9 cellular contexts compared by ENCODE assay signal in the genomic region with DNA sequence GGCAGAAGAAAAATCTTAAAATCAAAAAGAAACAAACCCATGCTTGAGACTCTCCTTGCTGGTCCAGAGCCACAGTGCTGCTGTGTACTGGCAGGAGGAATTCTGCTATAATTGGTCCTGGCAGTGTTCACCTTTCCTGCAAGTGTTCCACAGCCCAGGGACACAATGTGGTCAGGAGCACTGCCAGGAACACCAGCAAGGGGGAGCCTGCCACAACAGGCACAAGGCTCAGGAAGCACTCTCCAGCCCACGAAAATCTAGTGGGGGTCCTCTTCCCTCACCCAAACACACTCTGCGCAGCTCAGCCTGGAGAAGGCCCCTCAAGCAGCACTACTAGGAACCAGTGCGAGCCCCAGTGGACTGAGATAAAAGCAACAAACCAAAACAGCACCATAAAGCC.
A peak's percentile ranks its signal among the peaks of the same experiment; 100 is the strongest.
DNase-seq lines count a peak whose midpoint lies in the region; ATAC-seq and TF ChIP-seq lines count a peak whose summit lies in the region.
"Had no signal": no experiment of that assay in that cellular context is flagged by ENCODE, and none has a peak within 500 bp of the region (broad histone marks: within the 10 kb centered on the region; RNA-seq: fewer than 3 reads in every experiment).

No MANE protein-coding gene starts in this region.

- H3K9me3 ChIP-seq in adrenal gland (replicated peaks in 1 of 3) (peaks cover 0 to 14% (median 0%) of the 10 kb centered on the region in 3 donors), osteoblast (ENCODE audit: low read depth, low read length) (no peaks in the 10 kb centered on the region)

- DNase-seq in ELR (ENCODE audit: low read depth) (peak; percentile 10), adrenal gland (peak; percentile 19 to 61 (median 48)), foreskin keratinocyte (peak; percentile 1 to 34), osteoblast (ENCODE audit: insufficient read length, low spot score, missing footprints) (no peak), NCI-H774 (lab: John Stamatoyannopoulos, UW) (no peak), GM13976 (ENCODE audit: low spot score) (no peak)
- DNase-seq: NCI-H2029 had no signal

- ATAC-seq in foreskin keratinocyte: peak; percentile 75
- no peak for ATAC-seq in activated CD4-positive, CD25-positive, alpha-beta regulatory T cell treated with anti-CD3 and anti-CD28 coated beads, Interleukin-2, amount 50 U/mL, for 24 hours
- no peak for ATAC-seq in HG03442 (IDR thresholded peaks at IDR 0.05; ENCODE audit: unreplicated experiment)

- peaks cover 20% of the 10 kb centered on the region for H3K79me2 ChIP-seq in osteoblast (ENCODE audit: insufficient read depth, low read length)

- in situ Hi-C loops in GM13976 (cut with MboI; ENCODE audit: low sequenced_read_pairs, unreplicated experiment): no loop called here

- peaks cover 2% of the 10 kb centered on the region for H4K20me1 ChIP-seq in osteoblast (ENCODE audit: insufficient read depth, low read length)

- WGBS in adrenal gland, 4 donors: 82 to 93% (median 87%) methylated on average over 3 of the region's 3 CpGs

- H3K27me3 ChIP-seq in adrenal gland: no peaks in the 10 kb centered on the region
- H3K27me3 ChIP-seq in foreskin keratinocyte: no peaks in the 10 kb centered on the region
- no peaks in the 10 kb centered on the region for H3K27me3 ChIP-seq in osteoblast (ENCODE audit: insufficient read depth, low read length)

- no peaks in the 10 kb centered on the region for H3K36me3 ChIP-seq in adrenal gland (replicated peaks in 1 of 2)
- H3K36me3 ChIP-seq in osteoblast (ENCODE audit: insufficient read depth, low read length): peaks cover 3% of the 10 kb centered on the region

- TF ChIP-seq CTCF in adrenal gland (IDR thresholded peaks at IDR 0.05) (peak in 2 of 6 experiments; percentile 14 to 26), foreskin keratinocyte (conservative IDR thresholded peaks at IDR 0.05) (peak; percentile 49), osteoblast (IDR thresholded peaks at IDR 0.05; ENCODE audit: extremely low read depth, low read depth, low read length) (peak; percentile 10), GM13976 (IDR thresholded peaks at IDR 0.05; ENCODE audit: borderline replicate concordance, control extremely low read depth, extremely low read depth, insufficient read depth, missing control alignments) (no peak)

- no peak overlapping the region for H2AFZ ChIP-seq in osteoblast (ENCODE audit: low read length)

- no peak overlapping the region for H3K27ac ChIP-seq in adrenal gland
- H3K27ac ChIP-seq in foreskin keratinocyte: no peak overlapping the region
- H3K27ac ChIP-seq in osteoblast (ENCODE audit: low read depth, low read length): no peak overlapping the region

- no peak overlapping the region for H3K4me2 ChIP-seq in osteoblast (ENCODE audit: insufficient read depth, low read length)

- no peak overlapping the region for H3K4me3 ChIP-seq in adrenal gland
- no peak overlapping the region for H3K4me3 ChIP-seq in osteoblast (ENCODE audit: insufficient read depth, low read length)

- intact Hi-C loops in adrenal gland (cut with DNase I): loop anchor here in 1 of 2 donors (10.0 kb wide), 1 partner anchor 89 kb away; the partner anchor contains the start of gene UBE3A

- TF ChIP-seq POLR2A in adrenal gland (IDR thresholded peaks at IDR 0.05): no peak

- H3K4me1 ChIP-seq in adrenal gland (replicated peaks in 1 of 2) (peaks cover 0 to 6% of the 10 kb centered on the region in 2 donors), foreskin keratinocyte (peaks cover 9% of the 10 kb centered on the region), osteoblast (ENCODE audit: insufficient read depth, low read length) (peaks cover 4% of the 10 kb centered on the region)

Comparison
In these comparisons a context has a peak if more than half of its experiments do, and no peak if none do; other contexts are left out.
1. DNase-seq: peak in ELR (single experiment), adrenal gland (7 of 7) and foreskin keratinocyte (2 of 2); none in osteoblast (single experiment), NCI-H774 (single experiment) and GM13976 (single experiment).